Comparison of ENCODE assay signal across 8 cellular contexts in genomic region chr1:93346472-93346991, GRCh38. TPM values are rescaled to one million over a fixed set of nuclear protein-coding genes. Genes with fewer than 3 reads are reported as not detected.
DNase-seq lines count a peak whose midpoint lies in the region; ATAC-seq and TF ChIP-seq lines count a peak whose summit lies in the region.

No MANE protein-coding gene starts in this region.

- H2BK5ac ChIP-seq in H9 (ENCODE audit: insufficient read length, low read length) = no peak overlapping the region

- no peaks in the 10 kb centered on the region for H3K79me1 ChIP-seq in H9 (ENCODE audit: insufficient read depth, low read depth, low read length, poor library complexity, severe bottlenecking)

- H2BK15ac ChIP-seq in H9 (ENCODE audit: low read depth, low read length) = no peak overlapping the region

- no peak overlapping the region for H2BK120ac ChIP-seq in H9 (ENCODE audit: low read depth, low read length, poor library complexity, severe bottlenecking)

- H3K9me3 ChIP-seq in H9 (ENCODE audit: control insufficient read depth, low read depth, low read length) (no peaks in the 10 kb centered on the region), thoracic aorta (no peaks in the 10 kb centered on the region)

- H2AFZ ChIP-seq in H9 (ENCODE audit: low read length) = no peak overlapping the region

- peak; percentile 46 for DNase-seq in NCI-H748 (lab: John Stamatoyannopoulos, UW; ENCODE audit: unreplicated experiment)
- DNase-seq in NCI-H748 treated with DMSO at 0.1 percent for 48 hours (lab: John Stamatoyannopoulos, UW) = no peak
- no peak for DNase-seq in H9
- peak; percentile 58 for DNase-seq in M059J (ENCODE audit: low read depth)
- DNase-seq in activated CD4-positive, CD25-positive, alpha-beta regulatory T cell treated with anti-CD3 and anti-CD28 coated beads, Interleukin-2, amount 50 U/mL, for 72 hours = peak; percentile 44
- peak; percentile 31 to 38 (median 35) for DNase-seq in effector memory CD8-positive, alpha-beta T cell
- peak; percentile 45 for DNase-seq in midbrain (lab: John Stamatoyannopoulos, UW)
- DNase-seq in thoracic aorta (ENCODE audit: low spot score) = no peak

- TF ChIP-seq CTCF in H9 (conservative IDR thresholded peaks at IDR 0.05) (no peak), thoracic aorta (IDR thresholded peaks at IDR 0.05) (no peak)

- no peak overlapping the region for H4K8ac ChIP-seq in H9 (replicated peaks; ENCODE audit: insufficient read length, low read depth, low read length)

- H3K9me3 Mint-ChIP-seq in H9 = no peaks in the 10 kb centered on the region
- H3K9me3 Mint-ChIP-seq in effector memory CD8-positive, alpha-beta T cell = no peaks in the 10 kb centered on the region

- H3K14ac ChIP-seq in H9 (ENCODE audit: insufficient read depth, low read length) = 0 out of 2 replicates have a peak overlapping the region, but pooled peaks have one; percentile 10

- H3K27me3 Mint-ChIP-seq in H9 (ENCODE audit: low read depth) = no peaks in the 10 kb centered on the region
- H3K27me3 Mint-ChIP-seq in effector memory CD8-positive, alpha-beta T cell = no peaks in the 10 kb centered on the region

- H4K20me1 ChIP-seq in H9 (ENCODE audit: control insufficient read depth, insufficient read depth, insufficient read length) = peaks cover 3% of the 10 kb centered on the region

- ATAC-seq in effector memory CD8-positive, alpha-beta T cell (replicated peaks) = peak; percentile 51
- no peak for ATAC-seq in thoracic aorta (ENCODE audit: insufficient number of reproducible peaks, low FRiP score, low read depth)

- no peak overlapping the region for H4K91ac ChIP-seq in H9 (ENCODE audit: insufficient read length, low read depth, low read length)

- H3K4me3 ChIP-seq in thoracic aorta = peak overlapping the region; percentile 98

- H4K5ac ChIP-seq in H9 (ENCODE audit: insufficient read length, low read depth, low read length) = no peak overlapping the region

- peak overlapping the region; percentile 87 for H3K9ac ChIP-seq in H9 (ENCODE audit: extremely low read depth, insufficient read length, low read length)

- H3K23me2 ChIP-seq in H9 (ENCODE audit: insufficient read length, low read depth, low read length, poor library complexity, severe bottlenecking) = peaks cover 16% of the 10 kb centered on the region

- no peak overlapping the region for H3T11ph ChIP-seq in H9 (ENCODE audit: low read length)

- H3K56ac ChIP-seq in H9 (ENCODE audit: insufficient read length, low read depth, low read length) = no peak overlapping the region

- no peak overlapping the region for H3K18ac ChIP-seq in H9 (ENCODE audit: insufficient read length, low read depth, low read length)

- H2BK12ac ChIP-seq in H9 (ENCODE audit: insufficient read length, low read depth, low read length) = no peak overlapping the region

- peak overlapping the region; percentile 96 to 99 (median 97) for H3K27ac Mint-ChIP-seq in H9
- H3K27ac Mint-ChIP-seq in effector memory CD8-positive, alpha-beta T cell = peak overlapping the region; percentile 100

- peaks cover 20% of the 10 kb centered on the region; the same call in 1 of the 2 replicates for H3K79me2 ChIP-seq in H9 (ENCODE audit: insufficient read depth, low read length)

- H3K4me1 Mint-ChIP-seq in H9 = peaks cover 24 to 27% of the 10 kb centered on the region in 2 experiments
- peaks cover 20 to 37% of the 10 kb centered on the region in 2 donors for H3K4me1 Mint-ChIP-seq in effector memory CD8-positive, alpha-beta T cell (ENCODE audit: low read depth in 2 of 2)

- H3K4ac ChIP-seq in H9 (ENCODE audit: low read depth, low read length) = no peak overlapping the region

- H2AK5ac ChIP-seq in H9 (ENCODE audit: insufficient read length, low read length) = no peak overlapping the region

- H3K27ac ChIP-seq in H9 (ENCODE audit: insufficient read length, low read depth, low read length) (no peak overlapping the region), thoracic aorta (peak overlapping the region; percentile 91 to 97)

- H3K23ac ChIP-seq in H9 (ENCODE audit: insufficient read length, low read depth, low read length) = no peak overlapping the region

- H3K27me3 ChIP-seq in H9 (ENCODE audit: insufficient read depth, low read length) (no peaks in the 10 kb centered on the region), thoracic aorta (replicated peaks; ENCODE audit: insufficient read depth) (no peaks in the 10 kb centered on the region)

- no CpG with 5 or more reads among the region's 20 CpGs for WGBS in H9 (ENCODE audit: extremely low coverage, insufficient read length, low lambda C conversion rate)

- no peak overlapping the region for H2BK20ac ChIP-seq in H9 (ENCODE audit: low read depth, low read length, poor library complexity, severe bottlenecking)

- H3K4me3 Mint-ChIP-seq in H9 = peak overlapping the region; percentile 90 to 97
- H3K4me3 Mint-ChIP-seq in effector memory CD8-positive, alpha-beta T cell = peak overlapping the region; percentile 99 to 100

- no peaks in the 10 kb centered on the region for H3K36me3 ChIP-seq in thoracic aorta

- peak overlapping the region; percentile 99 for H3K4me2 ChIP-seq in H9 (ENCODE audit: insufficient read depth, insufficient read length, low read length)

- peaks cover 2% of the 10 kb centered on the region; the same call in 1 of the 2 replicates for H3K4me1 ChIP-seq in H9 (ENCODE audit: insufficient read depth, low read length)
- peaks cover 30 to 31% of the 10 kb centered on the region in 2 donors for H3K4me1 ChIP-seq in thoracic aorta (ENCODE audit: control insufficient read depth in 1 of 2, low read depth in 2 of 2)

- peaks cover 2 to 18% (median 15%) of the 10 kb centered on the region in 3 experiments; a peak in 5 of 7 replicates for H3K36me3 Mint-ChIP-seq in H9 (ENCODE audit: insufficient read depth in 1 of 3, low read depth in 3 of 3)
- peaks cover 32% of the 10 kb centered on the region for H3K36me3 Mint-ChIP-seq in effector memory CD8-positive, alpha-beta T cell (ENCODE audit: insufficient read depth)

RNA-seq across cellular contexts. Expression of gene DR1, which starts 0.8 kb away (rescaled TPM):
- total RNA-seq in H9 (2021) = 87.3 TPM in 2 replicates
- total RNA-seq in M059J (2014; rRNA removed; shearing (Covaris generic)) = 67.1 and 87.1 TPM in 2 replicates
- 10 to 100 TPM; 13.8 to 33.2 TPM for total RNA-seq in thoracic aorta

Comparison
In these comparisons a context has a peak if more than half of its experiments do, and no peak if none do; other contexts are left out.
1. DNase-seq: peak in NCI-H748 (single experiment), M059J (single experiment), activated CD4-positive, CD25-positive, alpha-beta regulatory T cell treated with anti-CD3 and anti-CD28 coated beads, Interleukin-2, amount 50 U/mL, for 72 hours (single experiment), effector memory CD8-positive, alpha-beta T cell (3 of 3) and midbrain (single experiment); none in NCI-H748 treated with DMSO at 0.1 percent for 48 hours (single experiment), H9 (single experiment) and thoracic aorta (single experiment).